Comparison of ENCODE assay signal across 8 cellular contexts in the genomic region with DNA sequence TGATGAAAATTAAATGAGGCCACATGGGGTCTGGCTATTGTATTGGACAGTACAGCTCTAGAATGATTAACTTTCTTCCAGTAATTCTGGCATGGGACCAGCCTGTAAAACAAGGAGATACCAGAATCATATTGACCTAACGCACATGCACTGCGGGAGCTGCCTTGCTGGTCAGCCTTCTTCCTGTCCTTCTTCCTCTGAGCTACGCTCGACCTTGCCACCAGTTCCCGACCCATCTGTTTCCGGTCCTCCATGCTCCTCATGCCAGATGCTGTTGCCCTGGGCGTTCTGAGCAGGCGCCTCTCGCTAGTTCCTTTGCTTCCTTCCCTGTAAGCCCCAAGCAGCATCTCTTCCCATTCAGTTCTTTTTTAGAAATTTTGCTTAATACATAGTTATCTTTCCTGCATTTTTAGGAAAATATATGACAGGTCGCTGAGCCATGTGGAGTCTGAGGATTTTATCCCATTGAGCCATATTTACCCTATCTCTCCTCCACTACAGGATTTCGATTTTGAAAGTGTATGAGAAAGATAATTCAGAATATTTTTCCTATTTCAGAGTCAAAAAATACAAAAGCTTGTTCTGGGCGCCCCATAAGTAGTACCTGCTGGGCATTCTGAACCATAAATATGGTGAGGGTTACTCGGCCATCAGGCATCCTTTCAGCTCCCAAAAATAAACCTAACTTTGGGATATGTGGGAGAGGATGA. TPM values are rescaled to one million over a fixed set of nuclear protein-coding genes. Genes with fewer than 3 reads are reported as not detected.
DNase-seq lines count a peak whose midpoint lies in the region; ATAC-seq and TF ChIP-seq lines count a peak whose summit lies in the region.

No MANE protein-coding gene starts in this region.

- ATAC-seq in activated naive CD8-positive, alpha-beta T cell treated with anti-CD3 and anti-CD28 coated beads, Interleukin-2, amount 50 U/mL, for 24 hours: no peak
- ATAC-seq in left colon (no peak), thoracic aorta (ENCODE audit: insufficient number of reproducible peaks, low FRiP score, low read depth) (no peak)

- intact Hi-C loops in left colon (cut with DNase I, micrococcal nuclease): no loop called here

- no peak overlapping the region for H3K27ac ChIP-seq in thoracic aorta

- H3K27me3 ChIP-seq in thoracic aorta (replicated peaks; ENCODE audit: insufficient read depth): no peaks in the 10 kb centered on the region

- H3K27ac Mint-ChIP-seq in T-helper 2 cell treated with Interferon-gamma antibody and Interleukin-4, amounts not matched to agents 5 μg/mL and 100 μg/mL, for 36 hours: no peak overlapping the region
- no peak overlapping the region for H3K27ac Mint-ChIP-seq in activated naive CD8-positive, alpha-beta T cell treated with anti-CD3 and anti-CD28 coated beads, Interleukin-2, amount 50 U/mL, for 24 hours

- H3K36me3 ChIP-seq in thoracic aorta: no peaks in the 10 kb centered on the region

- H3K4me1 ChIP-seq in thoracic aorta (ENCODE audit: control insufficient read depth in 1 of 2, low read depth in 2 of 2): peaks cover 8 to 25% of the 10 kb centered on the region in 2 donors

- H3K36me3 Mint-ChIP-seq in T-helper 2 cell treated with Interferon-gamma antibody and Interleukin-4, amounts not matched to agents 5 μg/mL and 100 μg/mL, for 36 hours (ENCODE audit: low read depth): no peaks in the 10 kb centered on the region
- H3K36me3 Mint-ChIP-seq in activated naive CD8-positive, alpha-beta T cell treated with anti-CD3 and anti-CD28 coated beads, Interleukin-2, amount 50 U/mL, for 24 hours (ENCODE audit: low read depth): no peaks in the 10 kb centered on the region

- TF ChIP-seq CTCF in thoracic aorta (IDR thresholded peaks at IDR 0.05): no peak

- no peak for DNase-seq in T-helper 2 cell treated with Interferon-gamma antibody and Interleukin-4, amounts not matched to agents 5 μg/mL and 100 μg/mL, for 36 hours (ENCODE audit: low spot score)
- no peak for DNase-seq in T-helper 2 cell
- no peak for DNase-seq in activated naive CD8-positive, alpha-beta T cell treated with anti-CD3 and anti-CD28 coated beads, Interleukin-2, amount 50 U/mL, for 24 hours
- peak; percentile 14 to 42 for DNase-seq in left colon
- DNase-seq in thoracic aorta (ENCODE audit: low spot score): no peak
- DNase-seq in activated T-cell treated with anti-CD3 and anti-CD28 coated beads for 4 hours: no peak
- DNase-seq in middle frontal gyrus (ENCODE audit: extremely low spot score, low spot score): no peak
- no peak for DNase-seq in ecto neural progenitor cell (ENCODE audit: low spot score)

- peaks cover 55% of the 10 kb centered on the region for H3K27me3 Mint-ChIP-seq in T-helper 2 cell treated with Interferon-gamma antibody and Interleukin-4, amounts not matched to agents 5 μg/mL and 100 μg/mL, for 36 hours (ENCODE audit: low read depth)
- peaks cover 16% of the 10 kb centered on the region for H3K27me3 Mint-ChIP-seq in activated naive CD8-positive, alpha-beta T cell treated with anti-CD3 and anti-CD28 coated beads, Interleukin-2, amount 50 U/mL, for 24 hours

- no peaks in the 10 kb centered on the region for H3K9me3 Mint-ChIP-seq in T-helper 2 cell treated with Interferon-gamma antibody and Interleukin-4, amounts not matched to agents 5 μg/mL and 100 μg/mL, for 36 hours
- no peaks in the 10 kb centered on the region for H3K9me3 Mint-ChIP-seq in activated naive CD8-positive, alpha-beta T cell treated with anti-CD3 and anti-CD28 coated beads, Interleukin-2, amount 50 U/mL, for 24 hours

- peaks cover 10% of the 10 kb centered on the region for H3K4me1 Mint-ChIP-seq in T-helper 2 cell treated with Interferon-gamma antibody and Interleukin-4, amounts not matched to agents 5 μg/mL and 100 μg/mL, for 36 hours (ENCODE audit: low read depth)
- H3K4me1 Mint-ChIP-seq in activated naive CD8-positive, alpha-beta T cell treated with anti-CD3 and anti-CD28 coated beads, Interleukin-2, amount 50 U/mL, for 24 hours: peaks cover 7% of the 10 kb centered on the region

- H3K4me3 ChIP-seq in thoracic aorta: peak overlapping the region; percentile 48

- H3K9me3 ChIP-seq in thoracic aorta: no peaks in the 10 kb centered on the region

- peak overlapping the region; percentile 39 for H3K4me3 Mint-ChIP-seq in T-helper 2 cell treated with Interferon-gamma antibody and Interleukin-4, amounts not matched to agents 5 μg/mL and 100 μg/mL, for 36 hours
- peak overlapping the region; percentile 49 for H3K4me3 Mint-ChIP-seq in activated naive CD8-positive, alpha-beta T cell treated with anti-CD3 and anti-CD28 coated beads, Interleukin-2, amount 50 U/mL, for 24 hours

RNA-seq across cellular contexts. Expression of gene TNFRSF19, which starts 38.6 kb away (rescaled TPM):
- 1 to 10 TPM in 1 of 2 donors, under 1 TPM in 1; 0.55 to 1.1 TPM for total RNA-seq in left colon
- total RNA-seq in thoracic aorta: 1 to 10 TPM; 1.4 to 7.6 TPM

Comparison
In these comparisons a context has a peak if more than half of its experiments do, and no peak if none do; other contexts are left out.
1. DNase-seq: peak in left colon (2 of 2); none in T-helper 2 cell treated with Interferon-gamma antibody and Interleukin-4, amounts not matched to agents 5 μg/mL and 100 μg/mL, for 36 hours (single experiment), T-helper 2 cell (0 of 5), activated naive CD8-positive, alpha-beta T cell treated with anti-CD3 and anti-CD28 coated beads, Interleukin-2, amount 50 U/mL, for 24 hours (single experiment), thoracic aorta (single experiment), activated T-cell treated with anti-CD3 and anti-CD28 coated beads for 4 hours (single experiment), middle frontal gyrus (single experiment) and ecto neural progenitor cell (single experiment).